8 cellular contexts compared by ENCODE assay signal in the genomic region with DNA sequence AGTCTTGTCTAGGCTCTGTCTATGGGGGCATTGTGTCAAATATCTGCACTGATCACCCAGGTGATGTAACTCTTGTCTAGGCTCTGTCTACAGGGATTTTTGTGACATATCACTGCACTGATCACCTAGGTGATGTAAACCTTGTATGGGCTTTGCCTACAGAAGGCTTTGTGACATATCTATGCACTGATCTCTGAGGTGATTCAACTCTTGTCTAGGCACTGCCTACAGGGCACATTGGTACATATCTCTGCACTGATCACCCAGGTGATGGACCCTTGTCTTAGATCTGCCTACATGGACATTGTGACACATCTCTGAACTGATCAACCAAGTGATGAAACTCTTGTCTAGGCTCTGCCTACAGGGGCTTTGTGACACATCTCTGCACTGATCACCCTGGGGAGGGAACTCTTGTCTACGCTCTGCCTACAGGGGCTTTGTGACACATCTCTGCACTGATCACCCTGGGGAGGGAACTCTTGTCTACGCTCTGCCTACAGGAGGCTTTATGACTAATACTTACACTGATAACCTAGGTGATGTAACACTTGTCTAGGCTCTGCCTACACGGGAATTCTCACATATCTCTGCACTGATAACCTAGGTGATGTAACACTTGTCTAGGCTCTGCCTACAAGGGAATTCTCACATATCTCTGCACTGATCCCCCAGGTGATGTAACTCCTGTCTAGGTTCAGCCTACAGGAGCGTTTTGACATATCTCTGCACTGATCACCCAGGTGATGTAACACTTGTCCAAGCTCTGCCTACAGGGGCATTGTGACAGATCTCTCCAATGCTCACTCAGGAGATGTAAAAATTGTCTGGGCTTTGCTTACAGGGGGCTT. TPM values are rescaled to one million over a fixed set of nuclear protein-coding genes. Genes with fewer than 3 reads are reported as not detected.
DNase-seq lines count a peak whose midpoint lies in the region; ATAC-seq and TF ChIP-seq lines count a peak whose summit lies in the region.
"Not testable (repeated sequence)": the region's sequence is repeated elsewhere in the genome, so short reads cannot be mapped to it uniquely, and the experiment has no call there.

No MANE protein-coding gene starts in this region.

- not testable (repeated sequence) for H3K4me1 Mint-ChIP-seq in CD8-positive, alpha-beta T cell (ENCODE audit: low read depth); memory B cell

- H3K27ac ChIP-seq in CD8-positive, alpha-beta T cell (ENCODE audit: low read depth, low read length); upper lobe of left lung: not testable (repeated sequence)
- peak overlapping the region; percentile 52 for H3K27ac ChIP-seq in epithelial cell of prostate

- intact Hi-C loops in CD8-positive, alpha-beta T cell (cut with DNase I, micrococcal nuclease): loop anchor here (1.0 to 5.0 kb wide), 3 partner anchors 48 to 158 kb away; partner anchors contain the start of genes THOC1 (in 2 of the 2) and USP14 (in 2 of the 2)

- H3K9me3 Mint-ChIP-seq in CD8-positive, alpha-beta T cell: peaks cover 16% of the 10 kb centered on the region
- H3K9me3 Mint-ChIP-seq in memory B cell: not testable (repeated sequence)

- H3K9me3 ChIP-seq in CD8-positive, alpha-beta T cell (ENCODE audit: low read length); upper lobe of left lung: not testable (repeated sequence)

- POLR2A ChIA-PET in CD8-positive, alpha-beta T cell (lab: Charles Lee): not testable (repeated sequence)

- TF ChIP-seq EP300 in upper lobe of left lung (IDR thresholded peaks at IDR 0.05): not testable (repeated sequence)

- not testable (repeated sequence) for H3K4me1 ChIP-seq in CD8-positive, alpha-beta T cell (ENCODE audit: insufficient read depth, low read length); upper lobe of left lung

- not testable (repeated sequence) for H3K27me3 ChIP-seq in CD8-positive, alpha-beta T cell (ENCODE audit: insufficient read depth, low read length); upper lobe of left lung

- peak overlapping the region; percentile 94 for H3K27ac Mint-ChIP-seq in CD8-positive, alpha-beta T cell
- peak overlapping the region; percentile 91 for H3K27ac Mint-ChIP-seq in memory B cell

- H3K27me3 Mint-ChIP-seq in CD8-positive, alpha-beta T cell (ENCODE audit: low read depth); memory B cell: not testable (repeated sequence)

- not testable (repeated sequence) for H3K4me3 ChIP-seq in CD8-positive, alpha-beta T cell (ENCODE audit: low read depth, low read length); upper lobe of left lung

- not testable (repeated sequence) for H3K36me3 ChIP-seq in CD8-positive, alpha-beta T cell (ENCODE audit: insufficient read depth, low read length); upper lobe of left lung

- TF ChIP-seq CTCF in CD8-positive, alpha-beta T cell (IDR thresholded peaks at IDR 0.05); upper lobe of left lung (IDR thresholded peaks at IDR 0.05): not testable (repeated sequence)

- not testable (repeated sequence) for H3K36me3 Mint-ChIP-seq in CD8-positive, alpha-beta T cell; memory B cell

- H3K4me3 Mint-ChIP-seq in CD8-positive, alpha-beta T cell: peak overlapping the region; percentile 86
- H3K4me3 Mint-ChIP-seq in memory B cell: peak overlapping the region; percentile 87

- CTCF ChIA-PET in CD8-positive, alpha-beta T cell (lab: Charles Lee): not testable (repeated sequence)

- TF ChIP-seq POLR2A in upper lobe of left lung (IDR thresholded peaks at IDR 0.05): not testable (repeated sequence)

- peak in 3 of 7 experiments; percentile 20 to 66 (median 29) for DNase-seq in CD8-positive, alpha-beta T cell
- DNase-seq in RKO (ENCODE audit: low spot score): peak; percentile 41
- DNase-seq in activated CD8-positive, alpha-beta memory T cell treated with anti-CD3 and anti-CD28 coated beads for 24 hours: peak; percentile 78
- peak; percentile 30 for DNase-seq in activated naive CD8-positive, alpha-beta T cell treated with anti-CD3 and anti-CD28 coated beads, Interleukin-2, amount 50 U/mL, for 16 hours (ENCODE audit: low read depth, low spot score)
- DNase-seq in epithelial cell of prostate (ENCODE audit: low read depth, low spot score); upper lobe of left lung: not testable (repeated sequence)
- peak in 1 of 2 donors; percentile 44 for DNase-seq in memory B cell (ENCODE audit: low spot score in 2 of 2)
- DNase-seq in stimulated activated CD4-positive, alpha-beta T cell treated with anti-CD3 and anti-CD28 coated beads, Interleukin-12 subunit alpha, Interleukin-12 subunit beta, amount 100 ng/mL, for 48 hours (ENCODE audit: low read depth in 2 of 3, low spot score in 1 of 3): peak in 2 of 3 donors; percentile 35 to 36

- not testable (repeated sequence) for ATAC-seq in CD8-positive, alpha-beta T cell; memory B cell (ENCODE audit: low read depth)
- ATAC-seq in upper lobe of left lung (ENCODE audit: low FRiP score in 2 of 2): peak; percentile 16 to 23

- WGBS in upper lobe of left lung, 2 donors: 59% methylated on average over 4 of the region's 4 CpGs

RNA-seq across cellular contexts. Expression of gene USP14, which starts 47.8 kb away (rescaled TPM):
- total RNA-seq in CD8-positive, alpha-beta T cell: 10 to 100 TPM; 61.3 to 64.1 TPM
- total RNA-seq in upper lobe of left lung: 10 to 100 TPM; 11.5 to 41.2 (median 33.0) TPM
